Comparison of ENCODE assay signal across 8 cellular contexts in genomic region chr16:19696312-19696711, GRCh38. TPM values are rescaled to one million over a fixed set of nuclear protein-coding genes. Genes with fewer than 3 reads are reported as not detected.
DNase-seq lines count a peak whose midpoint lies in the region; ATAC-seq and TF ChIP-seq lines count a peak whose summit lies in the region.

No MANE protein-coding gene starts in this region.

- no peak for TF ChIP-seq POLR2A in gastrocnemius medialis (IDR thresholded peaks at IDR 0.05)

- peak overlapping the region; percentile 68 to 77 (median 74) for H3K27ac ChIP-seq in gastrocnemius medialis

- ATAC-seq in gastrocnemius medialis: peak in 1 of 2 donors; percentile 57
- no peak for ATAC-seq in GM18511 (IDR thresholded peaks at IDR 0.05; ENCODE audit: unreplicated experiment)
- no peak for ATAC-seq in activated CD4-positive, CD25-positive, alpha-beta regulatory T cell treated with anti-CD3 and anti-CD28 coated beads, Interleukin-2, amount 50 U/mL, for 24 hours

- in situ Hi-C loops in gastrocnemius medialis (cut with MboI; ENCODE audit: low sequenced_read_pairs in 4 of 4): loop anchor here in 2 of 4 donors (5.0 to 25.0 kb wide), 2 partner anchors 191 kb away; partner anchors contain the start of gene GPRC5B (in 1 of the 2)

- no peaks in the 10 kb centered on the region for H3K9me3 ChIP-seq in gastrocnemius medialis
- no peaks in the 10 kb centered on the region for H3K9me3 ChIP-seq in BE2C

- H3K4me1 ChIP-seq in gastrocnemius medialis (peaks cover 28 to 54% of the 10 kb centered on the region in 2 donors), BE2C (0 out of 2 replicates have a peak, but pooled peaks cover 4% of the 10 kb centered on the region)

- peak; percentile 73 for DNase-seq in ELR (ENCODE audit: low read depth)
- peak; percentile 97 for DNase-seq in NCI-H69 (lab: John Stamatoyannopoulos, UW)
- peak; percentile 17 for DNase-seq in activated T-helper 9 cell treated with anti-CD3 and anti-CD28 coated beads, Interleukin-2, amount 50 U/mL, for 16 hours (ENCODE audit: low read depth)
- DNase-seq in fibroblast of the aortic adventitia (ENCODE audit: low read depth): peak; percentile 94
- DNase-seq in gastrocnemius medialis: peak; percentile 55 to 67
- no peak for DNase-seq in BE2C

- TF ChIP-seq CTCF in fibroblast of the aortic adventitia (IDR thresholded peaks at IDR 0.05; ENCODE audit: insufficient read depth, low read length) (no peak), gastrocnemius medialis (IDR thresholded peaks at IDR 0.05 in 4 of 5, conservative IDR thresholded peaks at IDR 0.05 in 1 of 5) (no peak), BE2C (IDR thresholded peaks at IDR 0.05; ENCODE audit: low read depth, low read length) (no peak)

- H3K36me3 ChIP-seq in gastrocnemius medialis (peaks cover 0 to 24% of the 10 kb centered on the region in 2 donors), BE2C (peaks cover 35% of the 10 kb centered on the region)

- H3K4me3 ChIP-seq in fibroblast of the aortic adventitia (ENCODE audit: low read depth, low read length) (no peak overlapping the region), gastrocnemius medialis (no peak overlapping the region), BE2C (ENCODE audit: low read depth, low read length) (no peak overlapping the region)

- H3K27me3 ChIP-seq in gastrocnemius medialis (no peaks in the 10 kb centered on the region), BE2C (no peaks in the 10 kb centered on the region)

- intact Hi-C loops in gastrocnemius medialis (cut with DNase I; ENCODE audit: low total_unique reads): no loop called here

RNA-seq across cellular contexts. Expression of gene KNOP1, which starts 21.7 kb away (rescaled TPM):
- total RNA-seq in fibroblast of the aortic adventitia (ENCODE audit: low replicate concordance) (12.7 and 63.0 TPM in 2 replicates), gastrocnemius medialis (1 to 10 TPM; 4.1 to 9.2 (median 5.5) TPM)
- polyA plus RNA-seq in BE2C (2012; ENCODE audit: insufficient read depth, insufficient read length, low read depth): 38.9 TPM

RNA-seq across cellular contexts. Expression of gene IQCK, which starts 21.8 kb away (rescaled TPM):
- total RNA-seq in fibroblast of the aortic adventitia (ENCODE audit: low replicate concordance) (3.1 and 22.3 TPM in 2 replicates), gastrocnemius medialis (10 to 100 TPM in 2 of 4 donors, 1 to 10 TPM in 2; 8.3 to 17.3 (median 9.4) TPM)
- 3.2 TPM for polyA plus RNA-seq in BE2C (2012; ENCODE audit: insufficient read depth, insufficient read length, low read depth)
